Comparison of ENCODE assay signal across 26 cellular contexts in the genomic region with DNA sequence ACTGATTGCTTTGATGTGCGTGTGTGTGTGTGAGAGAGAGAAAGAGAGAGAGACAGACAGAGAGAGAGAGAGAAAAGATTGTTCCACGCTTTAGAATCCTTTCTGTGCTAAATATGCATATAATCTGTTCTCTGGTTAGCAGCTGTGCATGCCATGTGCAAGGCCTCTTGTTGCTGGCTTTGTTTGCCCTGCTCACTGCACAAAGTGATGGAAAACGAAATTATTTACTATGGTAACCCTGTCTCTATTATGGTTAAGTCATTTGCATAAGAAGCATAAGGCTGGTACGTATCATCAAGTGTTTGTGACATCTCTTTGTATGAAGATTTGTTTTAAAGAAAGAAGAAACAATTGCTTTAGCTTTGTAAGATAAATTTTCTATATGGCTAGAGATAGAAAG.
DNase-seq lines count a peak whose midpoint lies in the region; ATAC-seq and TF ChIP-seq lines count a peak whose summit lies in the region.
"Had no signal": no experiment of that assay in that cellular context is flagged by ENCODE, and none has a peak within 500 bp of the region (broad histone marks: within the 10 kb centered on the region; RNA-seq: fewer than 3 reads in every experiment).

No MANE protein-coding gene starts in this region.

- H3K4me1 ChIP-seq in lower lobe of right lung = no peaks in the 10 kb centered on the region
- H3K4me1 ChIP-seq: BLaER1 treated with 17β-estradiol and CSF1 and Interleukin-3, amounts not matched to agents 10 nM and 100 nM; body of pancreas; gastrocnemius medialis; spleen had no signal

- H3K27me3 ChIP-seq in neural cell (ENCODE audit: insufficient read depth, low read depth, low read length) (no peaks in the 10 kb centered on the region), lower lobe of right lung (ENCODE audit: low read depth) (no peaks in the 10 kb centered on the region)
- H3K27me3 ChIP-seq: body of pancreas, gastrocnemius medialis, spleen had no signal

- ATAC-seq in GM19035 (IDR thresholded peaks at IDR 0.05; ENCODE audit: unreplicated experiment) (peak; percentile 62), lower lobe of right lung (no peak), GM21825 (IDR thresholded peaks at IDR 0.05; ENCODE audit: unreplicated experiment) (no peak)
- ATAC-seq: body of pancreas, gastrocnemius medialis, GM12878, left cardiac atrium, right cardiac atrium had no signal

- no peak for TF ChIP-seq RAD21 in neural cell (conservative IDR thresholded peaks at IDR 0.05)

- no peaks in the 10 kb centered on the region for H3K79me2 ChIP-seq in neural cell (replicated peaks; ENCODE audit: insufficient read depth, low read length)

- no peaks in the 10 kb centered on the region for H3K9me2 ChIP-seq in neural cell (ENCODE audit: insufficient read depth, low read length)
- H3K9me2 ChIP-seq: SK-N-SH had no signal

- no peaks in the 10 kb centered on the region for H3K9me3 ChIP-seq in neural cell (ENCODE audit: low read length)
- no peaks in the 10 kb centered on the region for H3K9me3 ChIP-seq in lower lobe of right lung
- H3K9me3 ChIP-seq: BLaER1 treated with 17β-estradiol and CSF1 and Interleukin-3, amounts not matched to agents 10 nM and 100 nM; body of pancreas; gastrocnemius medialis; SK-N-SH; spleen had no signal

- no peaks in the 10 kb centered on the region for H3F3A ChIP-seq in neural cell (ENCODE audit: insufficient read depth, low read length, poor library complexity, severe bottlenecking)

- H3K27ac ChIP-seq in neural cell (ENCODE audit: low read length) = peak overlapping the region; percentile 60
- no peak overlapping the region for H3K27ac ChIP-seq in lower lobe of right lung
- H3K27ac ChIP-seq: BLaER1 treated with 17β-estradiol and CSF1 and Interleukin-3, amounts not matched to agents 10 nM and 100 nM; body of pancreas; dorsolateral prefrontal cortex; gastrocnemius medialis; spleen had no signal

- no peak overlapping the region for H3K9ac ChIP-seq in neural cell (ENCODE audit: low read length)
- H3K9ac ChIP-seq: BLaER1 treated with 17β-estradiol and CSF1 and Interleukin-3, amounts not matched to agents 10 nM and 100 nM; SK-N-SH had no signal

- DNase-seq in NCI-H1436 treated with DMSO at 0.1 percent for 48 hours (lab: John Stamatoyannopoulos, UW) = peak; percentile 81
- peak; percentile 70 to 84 for DNase-seq in NCI-H526 (lab: John Stamatoyannopoulos, UW)
- DNase-seq in lower lobe of right lung = no peak
- no peak for DNase-seq in GM20000 (ENCODE audit: low spot score)
- DNase-seq: activated CD4-positive, alpha-beta T cell treated with anti-CD3 and anti-CD28 coated beads for 48 hours; activated naive CD4-positive, alpha-beta T cell; activated T-cell treated with anti-CD3 and anti-CD28 coated beads, Interleukin-2, amount 50 U/mL, for 48 hours; body of pancreas; cerebellar nuclear complex; dorsolateral prefrontal cortex; gastrocnemius medialis; hippocampal formation; left cardiac atrium; mammary epithelial cell; NCI-H2171; nephron progenitor cell; right cardiac atrium; SK-N-SH; spleen; stimulated activated CD4-positive, alpha-beta T cell treated with anti-CD3 and anti-CD28 coated beads, Interleukin-2, amount 100 ng/mL, for 48 hours; trophoblast cell had no signal

- TF ChIP-seq EP300 in neural cell (conservative IDR thresholded peaks at IDR 0.05; ENCODE audit: poor library complexity, severe bottlenecking) = peak; percentile 43

- H3K4me3 ChIP-seq in neural cell (ENCODE audit: low read length) (no peak overlapping the region), lower lobe of right lung (no peak overlapping the region)
- H3K4me3 ChIP-seq: BLaER1 treated with 17β-estradiol and CSF1 and Interleukin-3, amounts not matched to agents 10 nM and 100 nM; body of pancreas; dorsolateral prefrontal cortex; gastrocnemius medialis; GM12878; spleen had no signal

- TF ChIP-seq CTCF in neural cell (IDR thresholded peaks at IDR 0.05; ENCODE audit: poor library complexity, severe bottlenecking) (no peak), lower lobe of right lung (IDR thresholded peaks at IDR 0.05) (no peak), GM20000 (IDR thresholded peaks at IDR 0.05; ENCODE audit: extremely low read depth, missing control alignments) (no peak)

- no peaks in the 10 kb centered on the region for H4K20me1 ChIP-seq in neural cell (ENCODE audit: insufficient read depth)
- H4K20me1 ChIP-seq: BLaER1 treated with 17β-estradiol and CSF1 and Interleukin-3, amounts not matched to agents 10 nM and 100 nM had no signal

- H3K36me3 ChIP-seq in neural cell (ENCODE audit: insufficient read depth, low read length) (no peaks in the 10 kb centered on the region), lower lobe of right lung (no peaks in the 10 kb centered on the region)
- H3K36me3 ChIP-seq: BLaER1 treated with 17β-estradiol and CSF1 and Interleukin-3, amounts not matched to agents 10 nM and 100 nM; gastrocnemius medialis; spleen had no signal

- intact Hi-C loops in lower lobe of right lung (cut with DNase I) = no loop called here

- peak overlapping the region; percentile 14 for H2AFZ ChIP-seq in neural cell (ENCODE audit: low read depth, low read length)

- no peak overlapping the region for H3K4me2 ChIP-seq in neural cell (ENCODE audit: low read length)
- H3K4me2 ChIP-seq: BLaER1 treated with 17β-estradiol and CSF1 and Interleukin-3, amounts not matched to agents 10 nM and 100 nM; SK-N-SH had no signal

TF ChIP-seq in neural cell, 6 proteins besides CTCF, POLR2A, EP300 and RAD21:
- TF ChIP-seq TAF1 (IDR thresholded peaks at IDR 0.05; ENCODE audit: low read depth) = no peak
- peak; percentile 17 for TF ChIP-seq POLR2AphosphoS5 (IDR thresholded peaks at IDR 0.05)
- TF ChIP-seq, protein P1, sequence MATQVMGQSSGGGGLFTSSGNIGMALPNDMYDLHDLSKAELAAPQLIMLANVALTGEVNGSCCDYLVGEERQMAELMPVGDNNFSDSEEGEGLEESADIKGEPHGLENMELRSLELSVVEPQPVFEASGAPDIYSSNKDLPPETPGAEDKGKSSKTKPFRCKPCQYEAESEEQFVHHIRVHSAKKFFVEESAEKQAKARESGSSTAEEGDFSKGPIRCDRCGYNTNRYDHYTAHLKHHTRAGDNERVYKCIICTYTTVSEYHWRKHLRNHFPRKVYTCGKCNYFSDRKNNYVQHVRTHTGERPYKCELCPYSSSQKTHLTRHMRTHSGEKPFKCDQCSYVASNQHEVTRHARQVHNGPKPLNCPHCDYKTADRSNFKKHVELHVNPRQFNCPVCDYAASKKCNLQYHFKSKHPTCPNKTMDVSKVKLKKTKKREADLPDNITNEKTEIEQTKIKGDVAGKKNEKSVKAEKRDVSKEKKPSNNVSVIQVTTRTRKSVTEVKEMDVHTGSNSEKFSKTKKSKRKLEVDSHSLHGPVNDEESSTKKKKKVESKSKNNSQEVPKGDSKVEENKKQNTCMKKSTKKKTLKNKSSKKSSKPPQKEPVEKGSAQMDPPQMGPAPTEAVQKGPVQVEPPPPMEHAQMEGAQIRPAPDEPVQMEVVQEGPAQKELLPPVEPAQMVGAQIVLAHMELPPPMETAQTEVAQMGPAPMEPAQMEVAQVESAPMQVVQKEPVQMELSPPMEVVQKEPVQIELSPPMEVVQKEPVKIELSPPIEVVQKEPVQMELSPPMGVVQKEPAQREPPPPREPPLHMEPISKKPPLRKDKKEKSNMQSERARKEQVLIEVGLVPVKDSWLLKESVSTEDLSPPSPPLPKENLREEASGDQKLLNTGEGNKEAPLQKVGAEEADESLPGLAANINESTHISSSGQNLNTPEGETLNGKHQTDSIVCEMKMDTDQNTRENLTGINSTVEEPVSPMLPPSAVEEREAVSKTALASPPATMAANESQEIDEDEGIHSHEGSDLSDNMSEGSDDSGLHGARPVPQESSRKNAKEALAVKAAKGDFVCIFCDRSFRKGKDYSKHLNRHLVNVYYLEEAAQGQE (IDR thresholded peaks at IDR 0.05; ENCODE audit: borderline replicate concordance) = no peak

Comparison
In these comparisons a context has a peak if more than half of its experiments do, and no peak if none do; other contexts are left out.
1. DNase-seq: peak in NCI-H1436 treated with DMSO at 0.1 percent for 48 hours (single experiment) and NCI-H526 (2 of 2); none in lower lobe of right lung (single experiment) and GM20000 (single experiment).